Comparison of ENCODE assay signal across 8 cellular contexts in the genomic region with DNA sequence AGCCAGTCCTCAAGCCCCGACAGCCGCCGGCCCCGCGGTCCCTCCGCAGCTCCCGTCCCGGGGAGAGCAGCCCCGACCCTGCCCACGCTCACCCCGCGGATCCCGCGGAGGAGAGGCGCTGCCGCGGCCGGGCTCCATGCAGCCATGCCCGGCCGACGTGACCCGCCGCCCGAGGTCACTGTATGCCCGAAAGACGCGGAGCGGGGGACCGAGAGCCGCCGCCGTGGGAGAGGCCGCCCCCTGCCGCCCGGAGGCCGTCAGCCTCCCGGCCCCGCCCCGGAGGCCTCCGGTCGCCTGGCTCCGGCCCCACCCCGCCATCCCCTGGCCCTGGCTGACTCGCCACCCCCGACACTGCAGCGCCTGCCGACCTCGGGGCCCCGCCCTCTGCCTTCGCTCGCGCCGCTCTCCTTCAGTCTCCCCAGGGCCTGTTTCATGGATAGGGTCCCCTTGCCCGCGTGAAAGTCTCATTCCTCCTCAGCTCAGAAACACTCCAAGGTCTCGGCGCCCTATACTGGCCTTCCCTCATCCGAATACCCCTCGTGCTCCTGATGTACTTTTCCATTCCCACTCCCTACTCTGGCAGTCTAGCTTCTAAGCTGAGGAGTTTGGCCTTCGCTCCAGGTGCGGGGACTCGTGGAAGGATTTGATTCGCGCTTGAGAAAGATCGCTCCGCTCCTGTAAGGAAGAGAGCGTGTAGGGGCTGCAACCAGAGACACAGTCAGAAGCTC. TPM values are rescaled to one million over a fixed set of nuclear protein-coding genes. Genes with fewer than 3 reads are reported as not detected.
DNase-seq lines count a peak whose midpoint lies in the region; ATAC-seq and TF ChIP-seq lines count a peak whose summit lies in the region.

A gene with protein sequence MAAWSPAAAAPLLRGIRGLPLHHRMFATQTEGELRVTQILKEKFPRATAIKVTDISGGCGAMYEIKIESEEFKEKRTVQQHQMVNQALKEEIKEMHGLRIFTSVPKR (minus strand): TSS at position 184 of the 728 bp plus-strand sequence. CDS start 38 bp downstream, at position 146.

- peaks cover 16% of the 10 kb centered on the region for H3K79me2 ChIP-seq in OCI-LY3 (ENCODE audit: low read length)

- H3K27ac ChIP-seq in OCI-LY3 (ENCODE audit: low read length): peak within 1 kb of the TSS; percentile 40

- H2AFZ ChIP-seq in OCI-LY3 (ENCODE audit: low read depth, low read length): peak within 1 kb of the TSS; percentile 87

- no peaks in the 10 kb centered on the region for H3K9me3 ChIP-seq in OCI-LY3 (ENCODE audit: insufficient read depth, low read length)

- H3K9ac ChIP-seq in OCI-LY3 (ENCODE audit: low read length): peak within 1 kb of the TSS; percentile 78

- peak; percentile 90 for ATAC-seq in GM21381 (IDR thresholded peaks at IDR 0.05; ENCODE audit: unreplicated experiment)
- peak; percentile 93 for ATAC-seq in esophagus mucosa

- peaks cover 5% of the 10 kb centered on the region; the same call in 1 of the 2 replicates for H4K20me1 ChIP-seq in OCI-LY3 (ENCODE audit: insufficient read depth, low read length)

- DNase-seq in DMS 273 treated with DMSO at 0.1 percent for 48 hours (lab: John Stamatoyannopoulos, UW): peak; percentile 58
- peak in 73 of 76 experiments; percentile 34 to 91 (median 82) for DNase-seq in HUDEP-2 (lab: John Stamatoyannopoulos, UW; ENCODE audit: unreplicated experiment in 76 of 76)
- DNase-seq in activated T-cell treated with anti-CD3 and anti-CD28 coated beads for 4 hours: peak; percentile 66
- peak; percentile 86 for DNase-seq in myocyte (ENCODE audit: low read depth)
- peak; percentile 87 to 92 for DNase-seq in stimulated activated CD8-positive, alpha-beta memory T cell treated with anti-CD3 and anti-CD28 coated beads, Interleukin-7, amount 100 ng/mL, for 48 hours (ENCODE audit: extremely low read depth in 1 of 2, low read depth in 1 of 2)

- peak within 1 kb of the TSS; percentile 94 for H3K4me3 ChIP-seq in OCI-LY3 (ENCODE audit: low read length)

- TF ChIP-seq CTCF in OCI-LY3 (IDR thresholded peaks at IDR 0.05; ENCODE audit: low read depth, low read length): peak; percentile 74

- H3K36me3 ChIP-seq in OCI-LY3 (replicated peaks; ENCODE audit: low read depth, low read length): peaks cover 21% of the 10 kb centered on the region

- no peaks in the 10 kb centered on the region for H3K27me3 ChIP-seq in OCI-LY3 (ENCODE audit: low read depth, low read length)

- H3K4me2 ChIP-seq in OCI-LY3 (ENCODE audit: low read length): peak within 1 kb of the TSS; percentile 98

- peaks cover 14% of the 10 kb centered on the region for H3K4me1 ChIP-seq in OCI-LY3 (ENCODE audit: low read length)

RNA-seq across cellular contexts. Expression of the gene that starts here (rescaled TPM):
- 35.9 TPM for total RNA-seq in esophagus mucosa
- total RNA-seq in myocyte: 38.8 and 51.5 TPM in 2 replicates
- polyA plus RNA-seq in myocyte (2012): 44.5 TPM

Comparison
In these comparisons a context has a peak if more than half of its experiments do, and no peak if none do; other contexts are left out.
1. Peak in every context shown above with its lines: DNase-seq, ATAC-seq, H3K4me3 ChIP-seq and H3K27ac ChIP-seq.